In the genomic region with DNA sequence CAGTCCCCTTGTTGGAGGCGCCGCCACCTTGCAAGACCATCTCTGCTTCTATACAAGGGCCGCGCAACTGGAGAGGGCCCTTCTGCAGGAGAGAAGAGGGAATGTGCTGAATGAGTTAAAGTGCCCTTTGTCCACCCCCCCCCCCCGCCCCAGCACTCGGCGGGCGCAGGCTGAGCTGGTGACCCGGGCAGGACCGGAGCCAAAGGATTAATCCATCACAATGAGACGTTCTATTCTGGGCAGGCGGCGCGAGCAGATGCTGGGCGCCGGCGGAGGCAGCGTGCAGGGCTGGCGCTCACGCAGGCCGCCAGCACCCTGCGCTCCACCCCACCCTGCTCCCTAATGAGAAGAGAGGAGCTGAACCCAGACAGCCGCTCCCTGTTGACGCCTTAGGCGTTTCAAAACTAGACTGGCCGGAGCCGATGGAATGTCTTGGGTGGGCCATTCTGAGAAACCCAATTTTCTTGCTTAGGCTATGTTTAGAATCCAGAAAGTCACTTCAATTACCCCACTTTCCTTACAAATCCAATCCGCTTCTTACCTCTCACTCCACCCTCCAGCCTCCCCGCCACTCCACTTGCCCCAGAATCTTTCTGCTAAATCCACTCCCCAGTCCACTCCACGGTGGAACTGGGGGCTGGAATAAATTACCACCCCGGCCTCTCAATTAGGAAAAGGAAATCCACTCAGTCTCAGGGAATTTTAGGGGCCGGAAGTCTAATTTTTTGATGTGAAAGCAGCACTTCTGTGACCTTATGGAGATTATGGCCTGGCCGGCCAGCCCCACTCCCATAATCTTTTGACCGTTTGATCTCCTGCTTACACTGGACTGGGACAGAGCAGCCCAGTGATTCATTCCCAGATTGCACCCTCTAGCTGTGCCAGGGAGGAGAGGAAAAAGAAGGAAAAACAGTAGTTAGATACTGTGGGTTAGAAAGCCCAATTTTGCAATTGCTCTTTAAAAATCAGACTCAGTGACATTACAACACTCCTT, we compare ENCODE assay signal across 9 cellular contexts. TPM values are rescaled to one million over a fixed set of nuclear protein-coding genes. Genes with fewer than 3 reads are reported as not detected.
DNase-seq lines count a peak whose midpoint lies in the region; ATAC-seq and TF ChIP-seq lines count a peak whose summit lies in the region.
"Had no signal": no experiment of that assay in that cellular context is flagged by ENCODE, and none has a peak within 500 bp of the region (broad histone marks: within the 10 kb centered on the region; RNA-seq: fewer than 3 reads in every experiment).

No MANE protein-coding gene starts in this region.

- H3K27ac Mint-ChIP-seq in CD8-positive, alpha-beta T cell = no peak overlapping the region

- H3K4me1 Mint-ChIP-seq in CD8-positive, alpha-beta T cell (ENCODE audit: low read depth) = peaks cover 2% of the 10 kb centered on the region

- no peak for TF ChIP-seq CTCF in CD8-positive, alpha-beta T cell (IDR thresholded peaks at IDR 0.05)

- no peaks in the 10 kb centered on the region for H3K9me3 Mint-ChIP-seq in CD8-positive, alpha-beta T cell

- CTCF ChIA-PET in CD8-positive, alpha-beta T cell (lab: Charles Lee) = no interaction called here

- POLR2A ChIA-PET in CD8-positive, alpha-beta T cell (lab: Charles Lee) = no interaction called here

- no peaks in the 10 kb centered on the region for H3K27me3 ChIP-seq in HAP-1 (ENCODE audit: low read depth)
- H3K27me3 ChIP-seq in CD8-positive, alpha-beta T cell (ENCODE audit: insufficient read depth, low read length) = no peaks in the 10 kb centered on the region

- 0 out of 2 replicates have a peak, but pooled peaks cover 2% of the 10 kb centered on the region for H3K4me1 ChIP-seq in HAP-1
- H3K4me1 ChIP-seq in CD8-positive, alpha-beta T cell (ENCODE audit: insufficient read depth, low read length) = no peaks in the 10 kb centered on the region

- no peaks in the 10 kb centered on the region for H3K36me3 ChIP-seq in HAP-1 (replicated peaks)
- no peaks in the 10 kb centered on the region for H3K36me3 ChIP-seq in CD8-positive, alpha-beta T cell (ENCODE audit: insufficient read depth, low read length)

- peak; percentile 26 to 48 for DNase-seq in HAP-1 (ENCODE audit: low spot score in 2 of 2)
- DNase-seq in SHP77 treated with DMSO at 0.1 percent for 48 hours (lab: John Stamatoyannopoulos, UW) = peak; percentile 78
- DNase-seq in foreskin melanocyte = peak; percentile 90
- DNase-seq in occipital lobe (lab: John Stamatoyannopoulos, UW) = peak; percentile 50
- no peak for DNase-seq in CD8-positive, alpha-beta T cell
- no peak for DNase-seq in activated CD4-positive, alpha-beta T cell treated with anti-CD3 and anti-CD28 coated beads, Interleukin-2, amount 50 U/mL, for 4 hours
- no peak for DNase-seq in NK-92 treated with Interleukin-12 subunit alpha and Interleukin-12 subunit beta, amount 100 ng/mL, for 24 hours (lab: John Stamatoyannopoulos, UW)
- DNase-seq in stimulated activated CD4-positive, alpha-beta T cell treated with anti-CD3 and anti-CD28 coated beads, Interleukin-1b, Interleukin-23, amount 100 ng/mL, for 48 hours = no peak

- H3K4me3 ChIP-seq in HAP-1 = no peak overlapping the region
- H3K4me3 ChIP-seq in CD8-positive, alpha-beta T cell (ENCODE audit: low read depth, low read length) = no peak overlapping the region

- no peak for ATAC-seq in CD8-positive, alpha-beta T cell

- H3K36me3 Mint-ChIP-seq in CD8-positive, alpha-beta T cell = no peaks in the 10 kb centered on the region

- H3K27ac ChIP-seq in CD8-positive, alpha-beta T cell (ENCODE audit: low read depth, low read length) = no peak overlapping the region
- H3K27ac ChIP-seq: KMS-11 had no signal

- H3K4me3 Mint-ChIP-seq in CD8-positive, alpha-beta T cell = no peak overlapping the region

- in situ Hi-C loops in HAP-1 (cut with MboI; ENCODE audit: low sequenced_read_pairs) = no loop called here

- no peaks in the 10 kb centered on the region for H3K9me3 ChIP-seq in HAP-1
- H3K9me3 ChIP-seq in CD8-positive, alpha-beta T cell (ENCODE audit: low read length) = no peaks in the 10 kb centered on the region

- intact Hi-C loops in CD8-positive, alpha-beta T cell (cut with DNase I, micrococcal nuclease) = no loop called here

- peaks cover 41% of the 10 kb centered on the region for H3K27me3 Mint-ChIP-seq in CD8-positive, alpha-beta T cell (ENCODE audit: low read depth)

RNA-seq across cellular contexts. Expression of a gene that starts 32.7 kb away (rescaled TPM):
- total RNA-seq in occipital lobe = 1.1 TPM
- total RNA-seq in CD8-positive, alpha-beta T cell = not detected

Comparison
In these comparisons a context has a peak if more than half of its experiments do, and no peak if none do; other contexts are left out.
1. DNase-seq: peak in HAP-1 (2 of 2), SHP77 treated with DMSO at 0.1 percent for 48 hours (single experiment), foreskin melanocyte (single experiment) and occipital lobe (single experiment); none in CD8-positive, alpha-beta T cell (0 of 7), activated CD4-positive, alpha-beta T cell treated with anti-CD3 and anti-CD28 coated beads, Interleukin-2, amount 50 U/mL, for 4 hours (0 of 2), NK-92 treated with Interleukin-12 subunit alpha and Interleukin-12 subunit beta, amount 100 ng/mL, for 24 hours (single experiment) and stimulated activated CD4-positive, alpha-beta T cell treated with anti-CD3 and anti-CD28 coated beads, Interleukin-1b, Interleukin-23, amount 100 ng/mL, for 48 hours (single experiment).